14 cellular contexts compared by ENCODE assay signal in genomic region chr6:38163186-38164130, GRCh38.
"Had no signal": no experiment of that assay in that cellular context is flagged by ENCODE, and none has a peak within 500 bp of the region (broad histone marks: within the 10 kb centered on the region; RNA-seq: fewer than 3 reads in every experiment).

No MANE protein-coding gene starts in this region.

- FAIRE-seq: colon, islet of Langerhans had no signal

- H3K9ac ChIP-seq: parathyroid adenoma had no signal

- ATAC-seq: left lung, T-cell had no signal

- H3K9me3 ChIP-seq: adrenal gland, left lung had no signal

- DNase-seq: activated CD4-positive, alpha-beta T cell treated with anti-CD3 and anti-CD28 coated beads, Interleukin-2, amount 10 ng/mL, durations not matched to agents 7 days and 5 days; activated CD8-positive, alpha-beta memory T cell treated with anti-CD3 and anti-CD28 coated beads, Interleukin-2, amount 50 U/mL, for 48 hours; left lung; retina; stimulated activated CD4-positive, alpha-beta T cell treated with anti-CD3 and anti-CD28 coated beads, Interleukin-15, amount 100 ng/mL, for 24 hours; stimulated activated CD4-positive, alpha-beta T cell treated with anti-CD3 and anti-CD28 coated beads, Interleukin-4, amount 100 ng/mL, for 1 hour; stimulated activated naive CD4-positive, alpha-beta T cell; T-cell; T-helper 9 cell had no signal

- H3K27ac ChIP-seq: adrenal gland, left lung, parathyroid adenoma, tibial nerve had no signal

- H3K4me1 ChIP-seq: adrenal gland, left lung, parathyroid adenoma had no signal

- H3K79me2 ChIP-seq: parathyroid adenoma had no signal

- H2AFZ ChIP-seq: parathyroid adenoma had no signal

- H3K36me3 ChIP-seq: adrenal gland had no signal

- H3K4me3 ChIP-seq: adrenal gland, left lung, tibial nerve had no signal

- H3K27me3 ChIP-seq: adrenal gland, left lung, tibial nerve had no signal
